In genomic region chr5:91076138-91076537, GRCh38 we compare ENCODE assay signal across 19 cellular contexts.
DNase-seq lines count a peak whose midpoint lies in the region; ATAC-seq and TF ChIP-seq lines count a peak whose summit lies in the region.
"Had no signal": no experiment of that assay in that cellular context is flagged by ENCODE, and none has a peak within 500 bp of the region (broad histone marks: within the 10 kb centered on the region; RNA-seq: fewer than 3 reads in every experiment).

No MANE protein-coding gene starts in this region.

- H2AFZ ChIP-seq in SK-N-SH (ENCODE audit: low read depth): 0 out of 2 replicates have a peak overlapping the region, but pooled peaks have one; percentile 14
- H2AFZ ChIP-seq in PC-3 (ENCODE audit: low read length): no peak overlapping the region

- ATAC-seq in SK-N-SH treated with all-trans-retinoic acid at 6 μM for 48 hours (no peak), PC-3 (0 out of 2 replicates have a peak, but pooled peaks have one; percentile 8), GM21717 (IDR thresholded peaks at IDR 0.05; ENCODE audit: unreplicated experiment) (no peak)
- ATAC-seq: CD8-positive, alpha-beta T cell; HepG2 had no signal

- H3K9me3 ChIP-seq in SK-N-SH (no peaks in the 10 kb centered on the region), PC-3 (ENCODE audit: low read length) (no peaks in the 10 kb centered on the region)

- H3K36me3 ChIP-seq in SK-N-SH (replicated peaks in 1 of 2; ENCODE audit: control insufficient read depth in 1 of 2, insufficient read depth in 2 of 2, low read length in 1 of 2): no peaks in the 10 kb centered on the region
- no peaks in the 10 kb centered on the region for H3K36me3 ChIP-seq in PC-3 (ENCODE audit: low read depth, low read length)
- no peaks in the 10 kb centered on the region for H3K36me3 ChIP-seq in kidney epithelial cell (ENCODE audit: control insufficient read depth, insufficient read depth, low read length)

- BruUV-seq in PC-3 (replicated peaks; lab: Mats Ljungman, UMichigan): no TSS peak

- H3K4me3 ChIP-seq in SK-N-SH (ENCODE audit: low read depth in 2 of 2, low read length in 1 of 2): no peak overlapping the region
- no peak overlapping the region for H3K4me3 ChIP-seq in PC-3 (ENCODE audit: low read length)
- no peak overlapping the region for H3K4me3 ChIP-seq in kidney epithelial cell (ENCODE audit: low read depth, low read length)

- H3K79me2 ChIP-seq in SK-N-SH (ENCODE audit: insufficient read depth): no peaks in the 10 kb centered on the region
- H3K79me2 ChIP-seq in PC-3 (ENCODE audit: low read length): no peaks in the 10 kb centered on the region

- TF ChIP-seq RAD21 in SK-N-SH (IDR thresholded peaks at IDR 0.05; ENCODE audit: low read length): no peak

- H3K27ac ChIP-seq in SK-N-SH (ENCODE audit: low read depth in 2 of 2, low read length in 1 of 2): no peak overlapping the region
- H3K27ac ChIP-seq in PC-3 (ENCODE audit: low read length): no peak overlapping the region
- H3K27ac ChIP-seq: 22Rv1 had no signal

- H3K4me1 ChIP-seq in SK-N-SH (ENCODE audit: control insufficient read depth in 1 of 2, insufficient read depth in 2 of 2, low read depth in 1 of 2, low read length in 1 of 2): no peaks in the 10 kb centered on the region; a peak in 1 of 4 replicates
- H3K4me1 ChIP-seq in PC-3 (ENCODE audit: insufficient read depth, low read length): peaks cover 48% of the 10 kb centered on the region

- H3K27me3 ChIP-seq in SK-N-SH (ENCODE audit: insufficient read depth) (no peaks in the 10 kb centered on the region), PC-3 (ENCODE audit: low read length) (no peaks in the 10 kb centered on the region), kidney epithelial cell (ENCODE audit: control insufficient read depth, insufficient read depth, low read length) (no peaks in the 10 kb centered on the region)

- intact Hi-C loops in PC-3 (cut with micrococcal nuclease): loop anchor here (5.0 kb wide), 1 partner anchor 134 kb away; no protein-coding TSS in a partner anchor

- H4K20me1 ChIP-seq in SK-N-SH (ENCODE audit: insufficient read depth) (no peaks in the 10 kb centered on the region), PC-3 (ENCODE audit: low read length) (no peaks in the 10 kb centered on the region)

- TF ChIP-seq EP300 in SK-N-SH (IDR thresholded peaks at IDR 0.05; ENCODE audit: borderline replicate concordance in 1 of 2, low read depth in 1 of 2, low read length in 1 of 2): no peak

- H3K9ac ChIP-seq in SK-N-SH: no peak overlapping the region
- H3K9ac ChIP-seq in PC-3 (ENCODE audit: low read length): no peak overlapping the region

- CTCF ChIA-PET in SK-N-SH (lab: Yijun Ruan, JAX) (interaction anchor here (0.9 to 1.5 kb wide), 2 partner anchors 144 to 209 kb away, joined by 3 to 8 read pairs; no protein-coding TSS in a partner anchor), PC-3 (lab: Charles Lee) (no interaction called here)

- POLR2A ChIA-PET in SK-N-SH (lab: Yijun Ruan, JAX): no interaction called here
- POLR2A ChIA-PET in PC-3 (lab: Charles Lee; ENCODE audit: unreplicated experiment): no interaction called here

- no peak for TF ChIP-seq CTCF in SK-N-SH (IDR thresholded peaks at IDR 0.05)
- TF ChIP-seq CTCF in PC-3 (conservative IDR thresholded peaks at IDR 0.05; ENCODE audit: low read depth, low read length): no peak
- TF ChIP-seq CTCF in kidney epithelial cell (IDR thresholded peaks at IDR 0.05; ENCODE audit: insufficient read depth, low read length, poor library complexity, severe bottlenecking): no peak
- TF ChIP-seq CTCF in GM13977 (IDR thresholded peaks at IDR 0.05; ENCODE audit: extremely low read depth, insufficient read depth, missing control alignments): no peak

- no peaks in the 10 kb centered on the region for H3K9me2 ChIP-seq in SK-N-SH
- H3K9me2 ChIP-seq in PC-3 (replicated peaks; ENCODE audit: low read length): no peaks in the 10 kb centered on the region

- H3K4me2 ChIP-seq in SK-N-SH (no peak overlapping the region), PC-3 (ENCODE audit: low read length) (no peak overlapping the region)

- in situ Hi-C loops in GM13977 (cut with MboI; ENCODE audit: low pct_unique_long_range_greater_than_20kb, low sequenced_read_pairs, unreplicated experiment): no loop called here

- DNase-seq in SK-N-SH (no peak), PC-3 (peak; percentile 34), kidney epithelial cell (ENCODE audit: low read depth) (peak; percentile 42), GM13977 (ENCODE audit: low spot score) (no peak), NCI-H1930 (lab: John Stamatoyannopoulos, UW) (no peak), RPMI8226 (no peak)
- DNase-seq: CD8-positive, alpha-beta T cell; DMS79; GOT3; KG1; NCI-H1417; NCI-H187; NCI-H2227 treated with DMSO at 0.1 percent for 48 hours; NCI-H510A treated with DMSO at 0.1 percent for 48 hours; NCI-H774 had no signal

- H3F3A ChIP-seq in SK-N-SH (replicated peaks; ENCODE audit: insufficient read depth): no peaks in the 10 kb centered on the region
- H3F3A ChIP-seq in PC-3 (ENCODE audit: low read length, unreplicated experiment): no peaks in the 10 kb centered on the region

TF ChIP-seq in SK-N-SH, 30 proteins besides CTCF, POLR2A, EP300 and RAD21 (continues in another document):
- TF ChIP-seq JUND (IDR thresholded peaks at IDR 0.05) (no peak), REST (IDR thresholded peaks at IDR 0.05; ENCODE audit: low read depth, low read length) (no peak), RFX5 (IDR thresholded peaks at IDR 0.05; ENCODE audit: low read length) (no peak), EZH2phosphoT487 (IDR thresholded peaks at IDR 0.05; ENCODE audit: borderline replicate concordance, low read depth) (no peak), ELF1 (IDR thresholded peaks at IDR 0.05) (no peak), MXI1 (IDR thresholded peaks at IDR 0.05; ENCODE audit: low read depth, low read length) (no peak), CHD2 (IDR thresholded peaks at IDR 0.05; ENCODE audit: low read length, partially characterized antibody) (no peak)

TF ChIP-seq in SK-N-SH treated with all-trans-retinoic acid at 6 μM for 48 hours, 23 proteins besides CTCF, POLR2A, EP300 and RAD21 (continues in another document):
- no peak for TF ChIP-seq ZC3H10 (CRISPR knock-in tag; IDR thresholded peaks at IDR 0.05)
- no peak for TF ChIP-seq ZNF8 (CRISPR knock-in tag; IDR thresholded peaks at IDR 0.05)
- no peak for TF ChIP-seq PPARA (CRISPR knock-in tag; IDR thresholded peaks at IDR 0.05; ENCODE audit: borderline replicate concordance)
- TF ChIP-seq ZNF565 (CRISPR knock-in tag; conservative IDR thresholded peaks at IDR 0.05; ENCODE audit: low read depth): no peak
- TF ChIP-seq POU6F1 (CRISPR knock-in tag; IDR thresholded peaks at IDR 0.05; ENCODE audit: borderline replicate concordance, low read depth): no peak
- no peak for TF ChIP-seq CSRNP3 (CRISPR knock-in tag; IDR thresholded peaks at IDR 0.05)
- no peak for TF ChIP-seq OSR1 (CRISPR knock-in tag; IDR thresholded peaks at IDR 0.05)
- TF ChIP-seq TSHZ2 (CRISPR knock-in tag; IDR thresholded peaks at IDR 0.05): no peak
- TF ChIP-seq ISL1 (CRISPR knock-in tag; IDR thresholded peaks at IDR 0.05): no peak
- TF ChIP-seq ZFP30 (CRISPR knock-in tag; IDR thresholded peaks at IDR 0.05): no peak
- no peak for TF ChIP-seq ESRRG (CRISPR knock-in tag; IDR thresholded peaks at IDR 0.05)
- TF ChIP-seq BACH2 (CRISPR knock-in tag; IDR thresholded peaks at IDR 0.05; ENCODE audit: borderline replicate concordance): no peak

Comparison
In these comparisons a context has a peak if more than half of its experiments do, and no peak if none do; other contexts are left out.
1. DNase-seq: peak in PC-3 (single experiment) and kidney epithelial cell (single experiment); none in SK-N-SH (single experiment), GM13977 (single experiment), NCI-H1930 (0 of 2) and RPMI8226 (single experiment).